In the genomic region with DNA sequence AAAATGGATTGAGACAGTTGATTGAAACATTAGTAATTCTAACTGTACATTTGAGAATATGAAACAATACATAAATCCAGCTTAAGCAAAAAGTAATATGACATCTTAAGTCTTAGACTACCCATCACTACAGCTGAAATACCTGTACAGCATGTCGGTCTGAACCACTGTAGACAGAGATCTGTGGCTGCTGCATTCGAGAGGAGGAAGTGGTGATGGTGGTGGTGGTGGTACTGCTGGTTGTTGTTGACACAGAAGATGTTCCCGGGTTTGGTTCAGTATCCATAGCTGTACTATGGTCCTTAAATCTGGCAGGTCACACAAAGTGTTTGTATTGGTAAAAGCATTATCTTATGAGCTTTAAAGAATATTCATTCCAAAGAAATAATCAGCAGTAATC, we compare ENCODE assay signal across 11 cellular contexts. TPM values are rescaled to one million over a fixed set of nuclear protein-coding genes. Genes with fewer than 3 reads are reported as not detected.
DNase-seq lines count a peak whose midpoint lies in the region; ATAC-seq, FAIRE-seq and TF ChIP-seq lines count a peak whose summit lies in the region.
"Had no signal": no experiment of that assay in that cellular context is flagged by ENCODE, and none has a peak within 500 bp of the region (broad histone marks: within the 10 kb centered on the region; RNA-seq: fewer than 3 reads in every experiment).

No MANE protein-coding gene starts in this region.

- H3K4me1 Mint-ChIP-seq in activated CD4-positive, alpha-beta memory T cell treated with anti-CD3 and anti-CD28 coated beads for 36 hours (ENCODE audit: low read depth) = peaks cover 35% of the 10 kb centered on the region

- intact Hi-C loops in activated CD4-positive, alpha-beta memory T cell treated with anti-CD3 and anti-CD28 coated beads for 36 hours (cut with micrococcal nuclease) = no loop called here
- intact Hi-C loops in left colon (cut with DNase I, micrococcal nuclease) = no loop called here

- no peak for TF ChIP-seq POLR2A in A549 (IDR thresholded peaks at IDR 0.05; ENCODE audit: low read length)

- DNase-seq in A549 (ENCODE audit: low read depth in 1 of 2, low spot score in 1 of 2) = no peak
- peak; percentile 74 for DNase-seq in activated CD4-positive, alpha-beta memory T cell treated with anti-CD3 and anti-CD28 coated beads for 36 hours
- no peak for DNase-seq in NCI-H1092 treated with DMSO at 0.1 percent for 48 hours (lab: John Stamatoyannopoulos, UW)
- DNase-seq in G401 (ENCODE audit: low spot score) = no peak
- DNase-seq in NCI-H2171 (lab: John Stamatoyannopoulos, UW) = no peak
- DNase-seq in left colon = no peak
- DNase-seq: NCI-H2171 treated with DMSO at 0.1 percent for 48 hours had no signal

- POLR2A ChIA-PET in A549 (lab: Yijun Ruan, JAX) = no interaction called here
- POLR2A ChIA-PET in activated CD4-positive, alpha-beta memory T cell treated with anti-CD3 and anti-CD28 coated beads for 36 hours (lab: Charles Lee) = no interaction called here

- FAIRE-seq in A549 (lab: Jason Lieb, UNC) = no peak
- FAIRE-seq: islet of Langerhans had no signal

- no peak for TF ChIP-seq EP300 in A549 (IDR thresholded peaks at IDR 0.05)

- H3K4me2 ChIP-seq in A549 = peak overlapping the region; percentile 86; the same call in 1 of the 3 replicates

- H3K4me3 ChIP-seq in A549 (no peak overlapping the region), muscle layer of duodenum (ENCODE audit: low read depth in 1 of 2, low read length in 2 of 2) (no peak overlapping the region)

- no peaks in the 10 kb centered on the region for H3K9me3 ChIP-seq in A549
- H3K9me3 ChIP-seq in muscle layer of duodenum (ENCODE audit: control insufficient read depth in 1 of 2, low read length in 2 of 2) = no peaks in the 10 kb centered on the region

- H3K9me3 Mint-ChIP-seq in activated CD4-positive, alpha-beta memory T cell treated with anti-CD3 and anti-CD28 coated beads for 36 hours = no peaks in the 10 kb centered on the region

- in situ Hi-C loops in G401 (cut with HindIII; ENCODE audit: low sequenced_read_pairs) = no loop called here

- H3K4me3 Mint-ChIP-seq in activated CD4-positive, alpha-beta memory T cell treated with anti-CD3 and anti-CD28 coated beads for 36 hours = peak overlapping the region; percentile 40

- ATAC-seq in A549 (no peak), GM21825 (IDR thresholded peaks at IDR 0.05; ENCODE audit: unreplicated experiment) (peak; percentile 32), left colon (no peak)
- ATAC-seq: HCT116 had no signal

- peaks cover 15 to 26% of the 10 kb centered on the region in 2 donors for H3K36me3 ChIP-seq in muscle layer of duodenum (ENCODE audit: control insufficient read depth in 1 of 2, insufficient read depth in 2 of 2, low read length in 2 of 2)

- H3K27me3 Mint-ChIP-seq in activated CD4-positive, alpha-beta memory T cell treated with anti-CD3 and anti-CD28 coated beads for 36 hours = no peaks in the 10 kb centered on the region

- CTCF ChIA-PET in A549 (lab: Yijun Ruan, JAX) = interaction anchor here (2.5 kb wide), 1 partner anchor 11 kb away, joined by 8 read pairs; no protein-coding TSS in a partner anchor
- CTCF ChIA-PET in activated CD4-positive, alpha-beta memory T cell treated with anti-CD3 and anti-CD28 coated beads for 36 hours (lab: Charles Lee) = interaction anchor here (0.5 to 0.7 kb wide), 3 partner anchors 9 to 416 kb away, joined by 3 read pairs; no protein-coding TSS in a partner anchor

- peak overlapping the region; percentile 71 for H3K27ac Mint-ChIP-seq in activated CD4-positive, alpha-beta memory T cell treated with anti-CD3 and anti-CD28 coated beads for 36 hours

- peaks cover 36% of the 10 kb centered on the region for H3K36me3 Mint-ChIP-seq in activated CD4-positive, alpha-beta memory T cell treated with anti-CD3 and anti-CD28 coated beads for 36 hours

- TF ChIP-seq CTCF in A549 (IDR thresholded peaks at IDR 0.05) = no peak

- H3K27ac ChIP-seq in A549 = no peak overlapping the region
- H3K27ac ChIP-seq in muscle layer of duodenum (ENCODE audit: low read length) = peak overlapping the region; percentile 9

- peaks cover 19% of the 10 kb centered on the region for H3K4me1 ChIP-seq in A549
- peaks cover 5 to 37% of the 10 kb centered on the region in 2 donors for H3K4me1 ChIP-seq in muscle layer of duodenum (ENCODE audit: control insufficient read depth in 1 of 2, insufficient read depth in 2 of 2, low read length in 2 of 2)

- no peaks in the 10 kb centered on the region for H3K27me3 ChIP-seq in muscle layer of duodenum (ENCODE audit: low read depth, low read length)

- WGBS in A549 (ENCODE audit: missing lambda C conversion rate) = 87% methylated on average over 3 of the region's 3 CpGs

- no peak for TF ChIP-seq RAD21 in A549 (conservative IDR thresholded peaks at IDR 0.05 in 1 of 2, IDR thresholded peaks at IDR 0.05 in 1 of 2)

TF ChIP-seq in A549, 52 proteins besides CTCF, POLR2A, EP300 and RAD21:
- no peak for TF ChIP-seq CBX2 (IDR thresholded peaks at IDR 0.05; ENCODE audit: borderline replicate concordance, low read depth)
- TF ChIP-seq POLR2AphosphoS2 (conservative IDR thresholded peaks at IDR 0.05; ENCODE audit: low read length) = no peak
- TF ChIP-seq HES2 (IDR thresholded peaks at IDR 0.05) = no peak
- TF ChIP-seq SMC3 (IDR thresholded peaks at IDR 0.05) = no peak
- TF ChIP-seq, protein P1, sequence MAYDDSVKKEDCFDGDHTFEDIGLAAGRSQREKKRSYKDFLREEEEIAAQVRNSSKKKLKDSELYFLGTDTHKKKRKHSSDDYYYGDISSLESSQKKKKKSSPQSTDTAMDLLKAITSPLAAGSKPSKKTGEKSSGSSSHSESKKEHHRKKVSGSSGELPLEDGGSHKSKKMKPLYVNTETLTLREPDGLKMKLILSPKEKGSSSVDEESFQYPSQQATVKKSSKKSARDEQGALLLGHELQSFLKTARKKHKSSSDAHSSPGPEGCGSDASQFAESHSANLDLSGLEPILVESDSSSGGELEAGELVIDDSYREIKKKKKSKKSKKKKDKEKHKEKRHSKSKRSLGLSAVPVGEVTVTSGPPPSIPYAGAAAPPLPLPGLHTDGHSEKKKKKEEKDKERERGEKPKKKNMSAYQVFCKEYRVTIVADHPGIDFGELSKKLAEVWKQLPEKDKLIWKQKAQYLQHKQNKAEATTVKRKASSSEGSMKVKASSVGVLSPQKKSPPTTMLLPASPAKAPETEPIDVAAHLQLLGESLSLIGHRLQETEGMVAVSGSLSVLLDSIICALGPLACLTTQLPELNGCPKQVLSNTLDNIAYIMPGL (CRISPR knock-in tag; IDR thresholded peaks at IDR 0.05; ENCODE audit: borderline replicate concordance) = no peak
- TF ChIP-seq MYC (IDR thresholded peaks at IDR 0.05; ENCODE audit: borderline replicate concordance, low read length) = no peak
- TF ChIP-seq CHD4 (IDR thresholded peaks at IDR 0.05; ENCODE audit: borderline replicate concordance) = no peak
- TF ChIP-seq, protein P2, sequence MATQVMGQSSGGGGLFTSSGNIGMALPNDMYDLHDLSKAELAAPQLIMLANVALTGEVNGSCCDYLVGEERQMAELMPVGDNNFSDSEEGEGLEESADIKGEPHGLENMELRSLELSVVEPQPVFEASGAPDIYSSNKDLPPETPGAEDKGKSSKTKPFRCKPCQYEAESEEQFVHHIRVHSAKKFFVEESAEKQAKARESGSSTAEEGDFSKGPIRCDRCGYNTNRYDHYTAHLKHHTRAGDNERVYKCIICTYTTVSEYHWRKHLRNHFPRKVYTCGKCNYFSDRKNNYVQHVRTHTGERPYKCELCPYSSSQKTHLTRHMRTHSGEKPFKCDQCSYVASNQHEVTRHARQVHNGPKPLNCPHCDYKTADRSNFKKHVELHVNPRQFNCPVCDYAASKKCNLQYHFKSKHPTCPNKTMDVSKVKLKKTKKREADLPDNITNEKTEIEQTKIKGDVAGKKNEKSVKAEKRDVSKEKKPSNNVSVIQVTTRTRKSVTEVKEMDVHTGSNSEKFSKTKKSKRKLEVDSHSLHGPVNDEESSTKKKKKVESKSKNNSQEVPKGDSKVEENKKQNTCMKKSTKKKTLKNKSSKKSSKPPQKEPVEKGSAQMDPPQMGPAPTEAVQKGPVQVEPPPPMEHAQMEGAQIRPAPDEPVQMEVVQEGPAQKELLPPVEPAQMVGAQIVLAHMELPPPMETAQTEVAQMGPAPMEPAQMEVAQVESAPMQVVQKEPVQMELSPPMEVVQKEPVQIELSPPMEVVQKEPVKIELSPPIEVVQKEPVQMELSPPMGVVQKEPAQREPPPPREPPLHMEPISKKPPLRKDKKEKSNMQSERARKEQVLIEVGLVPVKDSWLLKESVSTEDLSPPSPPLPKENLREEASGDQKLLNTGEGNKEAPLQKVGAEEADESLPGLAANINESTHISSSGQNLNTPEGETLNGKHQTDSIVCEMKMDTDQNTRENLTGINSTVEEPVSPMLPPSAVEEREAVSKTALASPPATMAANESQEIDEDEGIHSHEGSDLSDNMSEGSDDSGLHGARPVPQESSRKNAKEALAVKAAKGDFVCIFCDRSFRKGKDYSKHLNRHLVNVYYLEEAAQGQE (IDR thresholded peaks at IDR 0.05) = no peak
- TF ChIP-seq NPAS2 (CRISPR knock-in tag; IDR thresholded peaks at IDR 0.05; ENCODE audit: borderline replicate concordance) = no peak
- TF ChIP-seq ZFP36 (IDR thresholded peaks at IDR 0.05; ENCODE audit: borderline replicate concordance, partially characterized antibody) = no peak

RNA-seq across cellular contexts. Expression of gene PHC3, which starts 2.9 kb away (rescaled TPM):
- polyA plus RNA-seq in A549 (2011; rRNA removed) = 49.1 and 68.8 TPM in 2 replicates
- 14.5 and 19.3 TPM in 2 replicates for polyA plus RNA-seq in A549 (2012; cell fraction: cytosol; rRNA removed)
- polyA plus RNA-seq in A549 (2012; cell fraction: nucleus; rRNA removed) = 14.0 and 16.9 TPM in 2 replicates
- polyA plus RNA-seq in A549 (2017; fragmentation: RNase III; extraction: RNeasy Plus Mini Kit Qiagen cat#74134 plus additional on column Dnase treatment) = 9.6 to 10.8 TPM (median 10.4 TPM) in 3 replicates
- 166 and 200 TPM in 2 replicates for polyA minus RNA-seq in A549 (2011; rRNA and poly(A)+ RNA removed)
- 10 to 100 TPM; 37.4 to 38.7 TPM for total RNA-seq in activated CD4-positive, alpha-beta memory T cell treated with anti-CD3 and anti-CD28 coated beads for 36 hours
- 6.5 and 7.6 TPM in 2 replicates for total RNA-seq in G401 (2014; rRNA removed; shearing (Covaris generic))
- 10 to 100 TPM; 49.3 to 51.1 TPM for total RNA-seq in left colon

RNA-seq across cellular contexts. Expression of gene PRKCI, which starts 43.6 kb away (rescaled TPM):
- 31.2 and 52.6 TPM in 2 replicates for polyA plus RNA-seq in A549 (2011; rRNA removed)
- 8.4 and 9.9 TPM in 2 replicates for polyA plus RNA-seq in A549 (2012; cell fraction: cytosol; rRNA removed)
- polyA plus RNA-seq in A549 (2012; cell fraction: nucleus; rRNA removed) = 8.6 and 14.0 TPM in 2 replicates
- polyA plus RNA-seq in A549 (2017; fragmentation: RNase III; extraction: RNeasy Plus Mini Kit Qiagen cat#74134 plus additional on column Dnase treatment) = 19.2 to 20.8 TPM (median 19.7 TPM) in 3 replicates
- 19.2 and 24.4 TPM in 2 replicates for polyA minus RNA-seq in A549 (2011; rRNA and poly(A)+ RNA removed)
- total RNA-seq in activated CD4-positive, alpha-beta memory T cell treated with anti-CD3 and anti-CD28 coated beads for 36 hours = 10 to 100 TPM; 27.0 to 27.6 TPM
- 68.9 and 75.5 TPM in 2 replicates for total RNA-seq in G401 (2014; rRNA removed; shearing (Covaris generic))
- 10 to 100 TPM; 48.7 to 49.4 TPM for total RNA-seq in left colon
